ENCODE assay signal across 9 cellular contexts in genomic region chr2:88329815-88330603, GRCh38.
DNase-seq lines count a peak whose midpoint lies in the region; ATAC-seq and TF ChIP-seq lines count a peak whose summit lies in the region.
"Had no signal": no experiment of that assay in that cellular context is flagged by ENCODE, and none has a peak within 500 bp of the region (broad histone marks: within the 10 kb centered on the region; RNA-seq: fewer than 3 reads in every experiment).

No MANE protein-coding gene starts in this region.

- DNase-seq in DMS 273 (lab: John Stamatoyannopoulos, UW; ENCODE audit: unreplicated experiment) (peak; percentile 72), DMS 273 treated with DMSO at 0.1 percent for 48 hours (lab: John Stamatoyannopoulos, UW) (no peak), NCI-H774 (lab: John Stamatoyannopoulos, UW) (peak; percentile 73), immature natural killer cell (no peak), psoas muscle (no peak)
- no peak for DNase-seq in activated CD4-positive, alpha-beta T cell treated with anti-CD3 and anti-CD28 coated beads, Interleukin-2, amount 50 U/mL, for 1 hour

- H3K36me3 Mint-ChIP-seq in immature natural killer cell = no peaks in the 10 kb centered on the region

- H3K27me3 Mint-ChIP-seq in immature natural killer cell (ENCODE audit: low read depth in 3 of 3) = peaks cover 2 to 14% (median 8%) of the 10 kb centered on the region in 3 donors

- H3K9me3 ChIP-seq in mesodermal cell (ENCODE audit: control insufficient read depth, low read length) = no peaks in the 10 kb centered on the region
- no peaks in the 10 kb centered on the region for H3K9me3 ChIP-seq in psoas muscle

- H3K4me3 Mint-ChIP-seq in immature natural killer cell = no peak overlapping the region

- H3K9me3 Mint-ChIP-seq in immature natural killer cell = no peaks in the 10 kb centered on the region

- no peak overlapping the region for H3K27ac Mint-ChIP-seq in immature natural killer cell

- 66 to 77% methylated on average over 3 to 4 of the region's 8 CpGs for WGBS in mesodermal cell (ENCODE audit: insufficient coverage in 2 of 2), 2 experiments
- 42 to 47% (median 45%) methylated on average over 8 of the region's 8 CpGs for WGBS in psoas muscle, 3 donors

- H3K4me1 ChIP-seq in mesodermal cell (ENCODE audit: control insufficient read depth, insufficient read depth, low read length, poor library complexity, severe bottlenecking) (peaks cover 10% of the 10 kb centered on the region), psoas muscle (no peaks in the 10 kb centered on the region)

- H3K36me3 ChIP-seq in mesodermal cell (ENCODE audit: control insufficient read depth, insufficient read depth, low read length) (no peaks in the 10 kb centered on the region), psoas muscle (ENCODE audit: insufficient read depth in 1 of 2, low read depth in 1 of 2) (no peaks in the 10 kb centered on the region)

- H3K4me1 Mint-ChIP-seq in immature natural killer cell = no peaks in the 10 kb centered on the region

- no peak overlapping the region for H3K4me3 ChIP-seq in mesodermal cell (ENCODE audit: extremely low read depth, insufficient read depth, low read length, poor library complexity, severe bottlenecking)
- no peak overlapping the region for H3K4me3 ChIP-seq in psoas muscle

- H3K27ac ChIP-seq in mesodermal cell (ENCODE audit: low read depth, low read length, severe bottlenecking) (peak overlapping the region; percentile 77), psoas muscle (no peak overlapping the region)
- H3K27ac ChIP-seq: 22Rv1 had no signal

- ATAC-seq in HG03097 (IDR thresholded peaks at IDR 0.05; ENCODE audit: low FRiP score, unreplicated experiment) (peak; percentile 81), psoas muscle (no peak)

- H3K27me3 ChIP-seq in psoas muscle (ENCODE audit: insufficient read depth in 3 of 3, low read length in 2 of 3) = peaks cover 0 to 6% (median 4%) of the 10 kb centered on the region in 3 donors

- no peak for TF ChIP-seq CTCF in psoas muscle (IDR thresholded peaks at IDR 0.05)

- intact Hi-C loops in psoas muscle (cut with DNase I) = no loop called here

Comparison
In these comparisons a context has a peak if more than half of its experiments do, and no peak if none do; other contexts are left out.
1. DNase-seq: peak in DMS 273 (single experiment) and NCI-H774 (single experiment); none in DMS 273 treated with DMSO at 0.1 percent for 48 hours (single experiment), activated CD4-positive, alpha-beta T cell treated with anti-CD3 and anti-CD28 coated beads, Interleukin-2, amount 50 U/mL, for 1 hour (single experiment), immature natural killer cell (0 of 3) and psoas muscle (0 of 2).